Comparison of ENCODE assay signal across 1 cellular context in genomic region chr3:65795166-65795565, GRCh38.
TF ChIP-seq lines count a peak whose summit lies in the region.

No MANE protein-coding gene starts in this region.

TF ChIP-seq in HepG2, 621 proteins besides CTCF, POLR2A, EP300 and RAD21 (continued from another document):
- TF ChIP-seq ZBTB4 (CRISPR knock-in tag; IDR thresholded peaks at IDR 0.05; ENCODE audit: borderline replicate concordance): no peak
- no peak for TF ChIP-seq ZFP82 (CRISPR knock-in tag; IDR thresholded peaks at IDR 0.05; ENCODE audit: borderline replicate concordance)
- no peak for TF ChIP-seq ZNF784 (CRISPR knock-in tag; IDR thresholded peaks at IDR 0.05; ENCODE audit: borderline replicate concordance)
- no peak for TF ChIP-seq PHF20 (CRISPR knock-in tag; IDR thresholded peaks at IDR 0.05)
- TF ChIP-seq ZBTB33 (CRISPR knock-in tag; IDR thresholded peaks at IDR 0.05): peak; percentile 64; the same call in 1 of the 2 replicates
- TF ChIP-seq HOXD1 (CRISPR knock-in tag; IDR thresholded peaks at IDR 0.05): no peak
